In genomic region chr6:14992382-14992781, GRCh38 we compare ENCODE assay signal across 29 cellular contexts.
"Had no signal": no experiment of that assay in that cellular context is flagged by ENCODE, and none has a peak within 500 bp of the region (broad histone marks: within the 10 kb centered on the region; RNA-seq: fewer than 3 reads in every experiment).

No MANE protein-coding gene starts in this region.

- H3K9me3 ChIP-seq: colonic mucosa, esophagus muscularis mucosa, esophagus squamous epithelium, gastrocnemius medialis, gastroesophageal sphincter, heart left ventricle, heart right ventricle had no signal

- H3K36me3 ChIP-seq: colonic mucosa, esophagus muscularis mucosa, esophagus squamous epithelium, gastrocnemius medialis, gastroesophageal sphincter, heart left ventricle, heart right ventricle had no signal

- H3K4me1 ChIP-seq: colonic mucosa, esophagus muscularis mucosa, esophagus squamous epithelium, gastrocnemius medialis, gastroesophageal sphincter, heart left ventricle, heart right ventricle had no signal

- H3K4me2 ChIP-seq: hepatocyte had no signal

- H3K4me1 Mint-ChIP-seq: endodermal cell had no signal

- ATAC-seq: effector memory CD8-positive, alpha-beta T cell; esophagus mucosa; foreskin keratinocyte; gastrocnemius medialis; gastroesophageal sphincter; heart left ventricle; heart right ventricle had no signal

- H3K4me3 Mint-ChIP-seq: dendritic cell treated with granulocyte-macrophage colony-stimulating factor and Interleukin-4, amounts not matched to agents 40 ng/mL and 50 ng/mL, for 4 days; effector memory CD8-positive, alpha-beta T cell; endodermal cell had no signal

- H3K79me2 ChIP-seq: hepatocyte had no signal

- H3K27me3 Mint-ChIP-seq: dendritic cell treated with granulocyte-macrophage colony-stimulating factor and Interleukin-4, amounts not matched to agents 40 ng/mL and 50 ng/mL, for 4 days had no signal

- H3K27ac Mint-ChIP-seq: dendritic cell treated with granulocyte-macrophage colony-stimulating factor and Interleukin-4, amounts not matched to agents 40 ng/mL and 50 ng/mL, for 4 days; effector memory CD8-positive, alpha-beta T cell; endodermal cell had no signal

- FAIRE-seq: endometrium, endothelial cell of umbilical vein, frontal cortex had no signal

- H3K27me3 ChIP-seq: colonic mucosa, esophagus muscularis mucosa, esophagus squamous epithelium, foreskin keratinocyte, gastrocnemius medialis, gastroesophageal sphincter, heart left ventricle, heart right ventricle had no signal

- H2AFZ ChIP-seq: hepatocyte had no signal

- H3K27ac ChIP-seq: colonic mucosa, coronary artery, dorsolateral prefrontal cortex, epithelial cell of prostate, esophagus muscularis mucosa, esophagus squamous epithelium, foreskin keratinocyte, gastrocnemius medialis, gastroesophageal sphincter, heart left ventricle, heart right ventricle, hepatocyte had no signal

- H3K9me3 Mint-ChIP-seq: dendritic cell treated with granulocyte-macrophage colony-stimulating factor and Interleukin-4, amounts not matched to agents 40 ng/mL and 50 ng/mL, for 4 days; effector memory CD8-positive, alpha-beta T cell; endodermal cell had no signal

- DNase-seq: colonic mucosa; cortex of kidney; dermis blood vessel endothelial cell; dorsolateral prefrontal cortex; effector CD4-positive, alpha-beta T cell; effector CD8-positive, alpha-beta T cell; effector memory CD4-positive, alpha-beta T cell; effector memory CD8-positive, alpha-beta T cell; endodermal cell; erythroblast; esophagus squamous epithelium; foreskin fibroblast; foreskin keratinocyte; foreskin melanocyte; gastrocnemius medialis; glutamatergic neuron; head of caudate nucleus; heart left ventricle; heart right ventricle had no signal

- H3K4me3 ChIP-seq: colonic mucosa, coronary artery, dorsolateral prefrontal cortex, esophagus muscularis mucosa, esophagus squamous epithelium, gastrocnemius medialis, gastroesophageal sphincter, heart left ventricle, heart right ventricle, hepatocyte had no signal
